ENCODE assay signal across 14 cellular contexts in genomic region chr4:8005814-8006215, GRCh38.
"Had no signal": no experiment of that assay in that cellular context is flagged by ENCODE, and none has a peak within 500 bp of the region (broad histone marks: within the 10 kb centered on the region; RNA-seq: fewer than 3 reads in every experiment).

No MANE protein-coding gene starts in this region.

- H3K4me3 Mint-ChIP-seq: natural killer cell treated with Interleukin-12 subunit alpha and Interleukin-12 subunit beta and Interleukin-15 and Interleukin-18, amount 100 ng/mL, for 72 hours; type B pancreatic cell had no signal

- H3K9me3 ChIP-seq: left lung, lower lobe of right lung, right atrium auricular region, suprapubic skin, thyroid gland had no signal

- H3K4me1 ChIP-seq: lower lobe of right lung had no signal

- H3K27ac Mint-ChIP-seq: natural killer cell treated with Interleukin-12 subunit alpha and Interleukin-12 subunit beta and Interleukin-15 and Interleukin-18, amount 100 ng/mL, for 72 hours; type B pancreatic cell had no signal

- H3K36me3 Mint-ChIP-seq: natural killer cell treated with Interleukin-12 subunit alpha and Interleukin-12 subunit beta and Interleukin-15 and Interleukin-18, amount 100 ng/mL, for 72 hours; type B pancreatic cell had no signal

- H3K4me3 ChIP-seq: left lung, lower lobe of right lung, right atrium auricular region, suprapubic skin, thyroid gland had no signal

- DNase-seq: effector memory CD4-positive, alpha-beta T cell; islet precursor cell; lower lobe of right lung; mesenchymal stem cell; midbrain; small intestine; stimulated activated CD4-positive, alpha-beta T cell treated with anti-CD3 and anti-CD28 coated beads, Interleukin-12 subunit alpha, Interleukin-12 subunit beta, amount 100 ng/mL, for 4 hours; stimulated activated naive CD4-positive, alpha-beta T cell treated with Interleukin-2 at 50 U/mL for 16 hours had no signal

- H3K9me3 Mint-ChIP-seq: natural killer cell treated with Interleukin-12 subunit alpha and Interleukin-12 subunit beta and Interleukin-15 and Interleukin-18, amount 100 ng/mL, for 72 hours; type B pancreatic cell had no signal

- H3K27me3 ChIP-seq: left lung, right atrium auricular region, suprapubic skin, thyroid gland had no signal

- H3K27ac ChIP-seq: left lung, lower lobe of right lung, right atrium auricular region, suprapubic skin, thyroid gland had no signal

- H3K36me3 ChIP-seq: lower lobe of right lung, right atrium auricular region had no signal
